30 cellular contexts compared by ENCODE assay signal in genomic region chr3:133453383-133453782, GRCh38. TPM values are rescaled to one million over a fixed set of nuclear protein-coding genes. Genes with fewer than 3 reads are reported as not detected.
"Had no signal": no experiment of that assay in that cellular context is flagged by ENCODE, and none has a peak within 500 bp of the region (broad histone marks: within the 10 kb centered on the region; RNA-seq: fewer than 3 reads in every experiment).

No MANE protein-coding gene starts in this region.

- H3K27ac Mint-ChIP-seq: activated naive CD8-positive, alpha-beta T cell; activated T-helper 2 cell treated with anti-CD3 and anti-CD28 coated beads, Interferon-gamma antibody, Interleukin-2, Interleukin-4, amounts not matched to agents 10 μg/mL and 5 μg/mL and 100 μg/mL, durations not matched to agents 14 hours and 24 hours and 36 hours; immature natural killer cell; naive B cell; progenitor cell of endocrine pancreas; stimulated activated naive CD8-positive, alpha-beta T cell treated with anti-CD3 and anti-CD28 coated beads, Interleukin-15, Interleukin-2, amounts not matched to agents 100 ng/mL and 50 ng/mL, for 24 hours had no signal

- H3K9me3 ChIP-seq: adrenal gland, ascending aorta, lower lobe of right lung, tibial artery had no signal

- H3K4me3 ChIP-seq: adrenal gland, ascending aorta, lower lobe of right lung, tibial artery had no signal

- H3K36me3 Mint-ChIP-seq: activated naive CD8-positive, alpha-beta T cell; immature natural killer cell had no signal

- H3K27ac ChIP-seq: adrenal gland, ascending aorta, brain microvascular endothelial cell, foreskin keratinocyte, lower lobe of right lung, tibial artery had no signal

- H3K27me3 Mint-ChIP-seq: activated naive CD8-positive, alpha-beta T cell; progenitor cell of endocrine pancreas; stimulated activated naive CD8-positive, alpha-beta T cell treated with anti-CD3 and anti-CD28 coated beads, Interleukin-15, Interleukin-2, amounts not matched to agents 100 ng/mL and 50 ng/mL, for 24 hours had no signal

- DNase-seq: activated CD4-positive, alpha-beta T cell treated with anti-CD3 and anti-CD28 coated beads for 4 hours; activated CD4-positive, alpha-beta T cell treated with anti-CD3 and anti-CD28 coated beads, Interleukin-2, amount 50 U/mL, for 48 hours; activated CD4-positive, CD25-positive, alpha-beta regulatory T cell; activated CD8-positive, alpha-beta memory T cell treated with anti-CD3 and anti-CD28 coated beads, Interleukin-2, amount 50 U/mL, for 48 hours; activated naive CD4-positive, alpha-beta T cell; activated T-cell treated with anti-CD3 and anti-CD28 coated beads, Interleukin-2, amount 50 U/mL, for 4 hours; adrenal gland; brain microvascular endothelial cell; central memory CD4-positive, alpha-beta T cell; dermis blood vessel endothelial cell; effector CD8-positive, alpha-beta T cell; foreskin keratinocyte; immature natural killer cell; lower lobe of right lung; naive B cell; occipital lobe; substantia nigra; T1000; tibial artery had no signal

- H3K27me3 ChIP-seq: adrenal gland, ascending aorta, brain microvascular endothelial cell, foreskin keratinocyte, tibial artery had no signal

- H3K4me1 Mint-ChIP-seq: immature natural killer cell had no signal

- H3K4me1 ChIP-seq: ascending aorta, tibial artery had no signal

- H3K36me3 ChIP-seq: adrenal gland, ascending aorta, brain microvascular endothelial cell, lower lobe of right lung, tibial artery had no signal

- ATAC-seq: activated T-cell treated with anti-CD3 and anti-CD28 coated beads, Interleukin-2, amount 50 U/mL, for 4 hours; foreskin keratinocyte; lower lobe of right lung had no signal

- H3K9me3 Mint-ChIP-seq: activated T-cell treated with anti-CD3 and anti-CD28 coated beads, Interleukin-2, amount 50 U/mL, for 4 hours; activated T-helper 2 cell treated with anti-CD3 and anti-CD28 coated beads, Interferon-gamma antibody, Interleukin-2, Interleukin-4, amounts not matched to agents 10 μg/mL and 5 μg/mL and 100 μg/mL, durations not matched to agents 14 hours and 24 hours and 36 hours; immature natural killer cell; naive B cell; stimulated activated naive CD8-positive, alpha-beta T cell treated with anti-CD3 and anti-CD28 coated beads, Interleukin-15, Interleukin-2, amounts not matched to agents 100 ng/mL and 50 ng/mL, for 24 hours had no signal

- H3K4me3 Mint-ChIP-seq: activated naive CD8-positive, alpha-beta T cell; activated T-cell treated with anti-CD3 and anti-CD28 coated beads, Interleukin-2, amount 50 U/mL, for 4 hours; immature natural killer cell; naive B cell; stimulated activated naive CD8-positive, alpha-beta T cell treated with anti-CD3 and anti-CD28 coated beads, Interleukin-15, Interleukin-2, amounts not matched to agents 100 ng/mL and 50 ng/mL, for 24 hours had no signal

RNA-seq across cellular contexts. Expression of gene BFSP2, which starts 53.5 kb away (rescaled TPM):
- total RNA-seq: activated T-cell treated with anti-CD3 and anti-CD28 coated beads, Interleukin-2, amount 50 U/mL, for 4 hours; activated T-helper 2 cell treated with anti-CD3 and anti-CD28 coated beads, Interferon-gamma antibody, Interleukin-2, Interleukin-4, amounts not matched to agents 10 μg/mL and 5 μg/mL and 100 μg/mL, durations not matched to agents 14 hours and 24 hours and 36 hours; adrenal gland; ascending aorta; dermis blood vessel endothelial cell; foreskin keratinocyte; kidney epithelial cell; left lobe of liver; lower lobe of right lung; mucosa of gallbladder; progenitor cell of endocrine pancreas; urinary bladder had no signal
- polyA plus RNA-seq: adrenal gland, esophagus, foreskin keratinocyte, neural cell, urinary bladder had no signal
